ENCODE assay signal across 2 cellular contexts in the genomic region with DNA sequence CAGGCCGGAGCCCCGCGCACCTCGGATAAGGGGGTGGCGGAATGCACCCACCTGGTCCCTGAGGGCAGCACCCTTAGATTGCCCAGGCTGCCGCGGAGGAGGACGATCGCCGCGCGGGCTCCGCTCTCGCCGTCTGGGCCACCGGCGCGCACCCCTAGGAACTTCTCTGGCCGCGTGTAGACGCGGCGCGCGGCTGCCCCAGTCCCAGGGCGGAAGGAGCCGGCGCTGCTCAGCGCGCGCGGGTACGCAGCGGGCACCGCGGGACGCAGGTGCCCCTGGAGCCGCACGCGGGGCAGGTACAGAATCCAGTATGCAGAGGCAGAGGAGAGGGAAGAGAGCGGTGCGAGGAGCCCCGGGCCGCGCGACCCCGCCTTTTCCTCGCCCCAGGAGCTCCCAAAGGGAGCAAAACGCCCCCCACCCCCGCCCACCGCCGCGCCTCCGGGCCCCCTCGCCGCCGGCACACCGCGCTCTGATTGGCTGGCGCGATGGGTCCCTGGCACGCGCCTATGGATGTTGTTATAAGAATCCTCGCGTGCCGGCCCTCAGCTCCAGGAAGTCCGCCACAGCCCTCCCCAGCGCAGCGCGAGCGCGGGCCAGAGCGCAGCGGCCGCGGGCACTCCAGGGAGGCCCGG.
TF ChIP-seq lines count a peak whose summit lies in the region.

TSS of gene PTF1A (plus strand) at position 549 of the 632 bp plus-strand sequence. CDS start 219 bp downstream, outside the sequence.

TF ChIP-seq in SK-N-SH, 30 proteins besides CTCF, POLR2A, EP300 and RAD21 (continued from another document):
- no peak for TF ChIP-seq MEF2A (IDR thresholded peaks at IDR 0.05; ENCODE audit: borderline replicate concordance, low read depth)
- TF ChIP-seq, protein P1, sequence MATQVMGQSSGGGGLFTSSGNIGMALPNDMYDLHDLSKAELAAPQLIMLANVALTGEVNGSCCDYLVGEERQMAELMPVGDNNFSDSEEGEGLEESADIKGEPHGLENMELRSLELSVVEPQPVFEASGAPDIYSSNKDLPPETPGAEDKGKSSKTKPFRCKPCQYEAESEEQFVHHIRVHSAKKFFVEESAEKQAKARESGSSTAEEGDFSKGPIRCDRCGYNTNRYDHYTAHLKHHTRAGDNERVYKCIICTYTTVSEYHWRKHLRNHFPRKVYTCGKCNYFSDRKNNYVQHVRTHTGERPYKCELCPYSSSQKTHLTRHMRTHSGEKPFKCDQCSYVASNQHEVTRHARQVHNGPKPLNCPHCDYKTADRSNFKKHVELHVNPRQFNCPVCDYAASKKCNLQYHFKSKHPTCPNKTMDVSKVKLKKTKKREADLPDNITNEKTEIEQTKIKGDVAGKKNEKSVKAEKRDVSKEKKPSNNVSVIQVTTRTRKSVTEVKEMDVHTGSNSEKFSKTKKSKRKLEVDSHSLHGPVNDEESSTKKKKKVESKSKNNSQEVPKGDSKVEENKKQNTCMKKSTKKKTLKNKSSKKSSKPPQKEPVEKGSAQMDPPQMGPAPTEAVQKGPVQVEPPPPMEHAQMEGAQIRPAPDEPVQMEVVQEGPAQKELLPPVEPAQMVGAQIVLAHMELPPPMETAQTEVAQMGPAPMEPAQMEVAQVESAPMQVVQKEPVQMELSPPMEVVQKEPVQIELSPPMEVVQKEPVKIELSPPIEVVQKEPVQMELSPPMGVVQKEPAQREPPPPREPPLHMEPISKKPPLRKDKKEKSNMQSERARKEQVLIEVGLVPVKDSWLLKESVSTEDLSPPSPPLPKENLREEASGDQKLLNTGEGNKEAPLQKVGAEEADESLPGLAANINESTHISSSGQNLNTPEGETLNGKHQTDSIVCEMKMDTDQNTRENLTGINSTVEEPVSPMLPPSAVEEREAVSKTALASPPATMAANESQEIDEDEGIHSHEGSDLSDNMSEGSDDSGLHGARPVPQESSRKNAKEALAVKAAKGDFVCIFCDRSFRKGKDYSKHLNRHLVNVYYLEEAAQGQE (IDR thresholded peaks at IDR 0.05; ENCODE audit: low read depth, low read length): no peak
- no peak for TF ChIP-seq EZH2phosphoT487 (IDR thresholded peaks at IDR 0.05; ENCODE audit: borderline replicate concordance, low read depth)
- TF ChIP-seq, protein P2, sequence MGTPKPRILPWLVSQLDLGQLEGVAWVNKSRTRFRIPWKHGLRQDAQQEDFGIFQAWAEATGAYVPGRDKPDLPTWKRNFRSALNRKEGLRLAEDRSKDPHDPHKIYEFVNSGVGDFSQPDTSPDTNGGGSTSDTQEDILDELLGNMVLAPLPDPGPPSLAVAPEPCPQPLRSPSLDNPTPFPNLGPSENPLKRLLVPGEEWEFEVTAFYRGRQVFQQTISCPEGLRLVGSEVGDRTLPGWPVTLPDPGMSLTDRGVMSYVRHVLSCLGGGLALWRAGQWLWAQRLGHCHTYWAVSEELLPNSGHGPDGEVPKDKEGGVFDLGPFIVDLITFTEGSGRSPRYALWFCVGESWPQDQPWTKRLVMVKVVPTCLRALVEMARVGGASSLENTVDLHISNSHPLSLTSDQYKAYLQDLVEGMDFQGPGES (IDR thresholded peaks at IDR 0.05; ENCODE audit: low read depth, low read length): no peak
- TF ChIP-seq FOXM1 (IDR thresholded peaks at IDR 0.05; ENCODE audit: low read depth): no peak
- no peak for TF ChIP-seq RFX5 (IDR thresholded peaks at IDR 0.05; ENCODE audit: low read length)
- TF ChIP-seq JUND (IDR thresholded peaks at IDR 0.05): no peak

TF ChIP-seq in SK-N-SH treated with all-trans-retinoic acid at 6 μM for 48 hours, 23 proteins besides CTCF, POLR2A, EP300 and RAD21 (continued from another document):
- TF ChIP-seq RARB (CRISPR knock-in tag; IDR thresholded peaks at IDR 0.05) (no peak), ZFP3 (CRISPR knock-in tag; IDR thresholded peaks at IDR 0.05) (no peak), ZFP30 (CRISPR knock-in tag; IDR thresholded peaks at IDR 0.05) (no peak), ZNF70 (CRISPR knock-in tag; IDR thresholded peaks at IDR 0.05) (no peak), TCF4 (CRISPR knock-in tag; IDR thresholded peaks at IDR 0.05; ENCODE audit: borderline replicate concordance) (no peak)
- TF ChIP-seq, protein P3, sequence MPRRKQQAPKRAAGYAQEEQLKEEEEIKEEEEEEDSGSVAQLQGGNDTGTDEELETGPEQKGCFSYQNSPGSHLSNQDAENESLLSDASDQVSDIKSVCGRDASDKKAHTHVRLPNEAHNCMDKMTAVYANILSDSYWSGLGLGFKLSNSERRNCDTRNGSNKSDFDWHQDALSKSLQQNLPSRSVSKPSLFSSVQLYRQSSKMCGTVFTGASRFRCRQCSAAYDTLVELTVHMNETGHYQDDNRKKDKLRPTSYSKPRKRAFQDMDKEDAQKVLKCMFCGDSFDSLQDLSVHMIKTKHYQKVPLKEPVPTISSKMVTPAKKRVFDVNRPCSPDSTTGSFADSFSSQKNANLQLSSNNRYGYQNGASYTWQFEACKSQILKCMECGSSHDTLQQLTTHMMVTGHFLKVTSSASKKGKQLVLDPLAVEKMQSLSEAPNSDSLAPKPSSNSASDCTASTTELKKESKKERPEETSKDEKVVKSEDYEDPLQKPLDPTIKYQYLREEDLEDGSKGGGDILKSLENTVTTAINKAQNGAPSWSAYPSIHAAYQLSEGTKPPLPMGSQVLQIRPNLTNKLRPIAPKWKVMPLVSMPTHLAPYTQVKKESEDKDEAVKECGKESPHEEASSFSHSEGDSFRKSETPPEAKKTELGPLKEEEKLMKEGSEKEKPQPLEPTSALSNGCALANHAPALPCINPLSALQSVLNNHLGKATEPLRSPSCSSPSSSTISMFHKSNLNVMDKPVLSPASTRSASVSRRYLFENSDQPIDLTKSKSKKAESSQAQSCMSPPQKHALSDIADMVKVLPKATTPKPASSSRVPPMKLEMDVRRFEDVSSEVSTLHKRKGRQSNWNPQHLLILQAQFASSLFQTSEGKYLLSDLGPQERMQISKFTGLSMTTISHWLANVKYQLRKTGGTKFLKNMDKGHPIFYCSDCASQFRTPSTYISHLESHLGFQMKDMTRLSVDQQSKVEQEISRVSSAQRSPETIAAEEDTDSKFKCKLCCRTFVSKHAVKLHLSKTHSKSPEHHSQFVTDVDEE (CRISPR knock-in tag; IDR thresholded peaks at IDR 0.05): no peak
